In the genomic region with DNA sequence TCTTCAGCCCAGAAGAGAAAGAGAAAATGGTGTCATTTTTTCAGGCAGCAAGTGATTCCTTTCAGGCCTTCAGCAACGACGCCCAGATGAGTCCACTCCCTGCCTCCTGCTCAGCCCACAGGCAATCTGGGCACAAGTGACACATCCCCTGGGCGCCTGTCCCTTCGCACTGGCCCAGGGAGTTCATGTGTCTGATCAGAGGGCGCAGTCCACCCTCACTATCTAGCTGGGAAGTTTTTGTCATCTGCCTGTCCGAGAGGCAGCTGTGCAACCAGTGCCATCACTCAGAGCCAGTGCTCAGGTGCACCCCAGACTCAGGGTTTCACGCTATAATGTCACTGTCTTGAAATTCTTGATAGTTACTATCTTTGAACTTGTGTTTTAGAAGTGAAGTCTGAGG, we compare ENCODE assay signal across 9 cellular contexts. TPM values are rescaled to one million over a fixed set of nuclear protein-coding genes. Genes with fewer than 3 reads are reported as not detected.
A peak's percentile ranks its signal among the peaks of the same experiment; 100 is the strongest.
DNase-seq lines count a peak whose midpoint lies in the region; ATAC-seq and TF ChIP-seq lines count a peak whose summit lies in the region.
"Had no signal": no experiment of that assay in that cellular context is flagged by ENCODE, and none has a peak within 500 bp of the region (broad histone marks: within the 10 kb centered on the region; RNA-seq: fewer than 3 reads in every experiment).

No MANE protein-coding gene starts in this region.

- H3K9me3 ChIP-seq in CD4-positive, CD25-positive, alpha-beta regulatory T cell (ENCODE audit: control insufficient read depth in 2 of 2, low read length in 2 of 2), result no peaks in the 10 kb centered on the region
- H3K9me3 ChIP-seq in PC-3 (ENCODE audit: low read length) (no peaks in the 10 kb centered on the region), endodermal cell (ENCODE audit: control insufficient read depth, low read length) (peaks cover 3% of the 10 kb centered on the region), colonic mucosa (no peaks in the 10 kb centered on the region)

- no peaks in the 10 kb centered on the region for H3K36me3 ChIP-seq in CD4-positive, CD25-positive, alpha-beta regulatory T cell (ENCODE audit: control insufficient read depth, insufficient read depth, low read length)
- H3K36me3 ChIP-seq in PC-3 (ENCODE audit: low read depth, low read length), result no peaks in the 10 kb centered on the region
- no peaks in the 10 kb centered on the region for H3K36me3 ChIP-seq in endodermal cell (ENCODE audit: control insufficient read depth, insufficient read depth, low read length)
- H3K36me3 ChIP-seq in colonic mucosa, result no peaks in the 10 kb centered on the region

- BruUV-seq in PC-3 (replicated peaks; lab: Mats Ljungman, UMichigan), result TSS peak; percentile 63

- H3K9ac ChIP-seq in PC-3 (ENCODE audit: low read length) (no peak overlapping the region), endodermal cell (ENCODE audit: extremely low read depth, low read length, poor library complexity, severe bottlenecking) (no peak overlapping the region), colonic mucosa (ENCODE audit: low read depth in 2 of 2, low read length in 2 of 2) (peak overlapping the region in 1 of 2 donors; percentile 77)

- H3K27me3 Mint-ChIP-seq in CD4-positive, CD25-positive, alpha-beta regulatory T cell, result peaks cover 4% of the 10 kb centered on the region
- H3K27me3 Mint-ChIP-seq in endodermal cell (ENCODE audit: insufficient read depth), result peaks cover 42% of the 10 kb centered on the region
- H3K27me3 Mint-ChIP-seq in osteocyte (ENCODE audit: unreplicated experiment), result peaks cover 2% of the 10 kb centered on the region

- H3K27ac ChIP-seq in CD4-positive, CD25-positive, alpha-beta regulatory T cell (ENCODE audit: insufficient read depth, low read length, poor library complexity, severe bottlenecking), result no peak overlapping the region
- H3K27ac ChIP-seq in PC-3 (ENCODE audit: low read length) (no peak overlapping the region), endodermal cell (ENCODE audit: low read depth, low read length) (peak overlapping the region; percentile 40), colonic mucosa (no peak overlapping the region)

- CTCF ChIA-PET in PC-3 (lab: Charles Lee), result no interaction called here

- peaks cover 7% of the 10 kb centered on the region for H3K36me3 Mint-ChIP-seq in CD4-positive, CD25-positive, alpha-beta regulatory T cell
- H3K36me3 Mint-ChIP-seq in endodermal cell (ENCODE audit: low read depth) (peaks cover 3% of the 10 kb centered on the region), osteocyte (ENCODE audit: unreplicated experiment) (no peaks in the 10 kb centered on the region)

- no peak for ATAC-seq in CD4-positive, CD25-positive, alpha-beta regulatory T cell (ENCODE audit: low read depth in 2 of 2)
- ATAC-seq in PC-3, result no peak
- no peak for ATAC-seq in HG02759 (IDR thresholded peaks at IDR 0.05; ENCODE audit: unreplicated experiment)

- no peaks in the 10 kb centered on the region for H3K9me2 ChIP-seq in PC-3 (replicated peaks; ENCODE audit: low read length)

- H2AFZ ChIP-seq in PC-3 (ENCODE audit: low read length), result no peak overlapping the region

- peak overlapping the region; percentile 95; the same call in 1 of the 2 replicates for H3K4me2 ChIP-seq in PC-3 (ENCODE audit: low read length)

- H3K9me3 Mint-ChIP-seq in CD4-positive, CD25-positive, alpha-beta regulatory T cell, result peaks cover 0 to 2% (median 0%) of the 10 kb centered on the region in 7 donors
- H3K9me3 Mint-ChIP-seq in endodermal cell (peaks cover 19% of the 10 kb centered on the region), osteocyte (ENCODE audit: unreplicated experiment) (no peaks in the 10 kb centered on the region)

- H3K27me3 ChIP-seq in CD4-positive, CD25-positive, alpha-beta regulatory T cell (ENCODE audit: control insufficient read depth, insufficient read depth, low read length), result no peaks in the 10 kb centered on the region
- H3K27me3 ChIP-seq in PC-3 (ENCODE audit: low read length) (no peaks in the 10 kb centered on the region), endodermal cell (ENCODE audit: control insufficient read depth, insufficient read depth, low read length, poor library complexity, severe bottlenecking) (no peaks in the 10 kb centered on the region), colonic mucosa (no peaks in the 10 kb centered on the region)
- H3K27me3 ChIP-seq: SJSA1 had no signal

- intact Hi-C loops in PC-3 (cut with micrococcal nuclease) (loop anchor here (2.0 kb wide), 1 partner anchor 184 kb away; the partner anchor contains the start of gene CDKN1C), colonic mucosa (cut with DNase I) (loop anchor here (10.0 kb wide), 1 partner anchor 184 kb away; the partner anchor contains the start of gene CDKN1C)

- H3F3A ChIP-seq in PC-3 (ENCODE audit: low read length, unreplicated experiment), result no peaks in the 10 kb centered on the region

- peak overlapping the region; percentile 68 to 73 (median 69) for H3K4me3 Mint-ChIP-seq in CD4-positive, CD25-positive, alpha-beta regulatory T cell
- H3K4me3 Mint-ChIP-seq in endodermal cell (peak overlapping the region; percentile 87), osteocyte (ENCODE audit: unreplicated experiment) (peak overlapping the region; percentile 65)

- TF ChIP-seq CTCF in PC-3 (conservative IDR thresholded peaks at IDR 0.05; ENCODE audit: low read depth, low read length) (no peak), endodermal cell (conservative IDR thresholded peaks at IDR 0.05) (no peak), osteocyte (IDR thresholded peaks at IDR 0.05) (no peak), colonic mucosa (IDR thresholded peaks at IDR 0.05) (no peak)

- DNase-seq in CD4-positive, CD25-positive, alpha-beta regulatory T cell, result no peak
- DNase-seq in PC-3, result no peak
- DNase-seq in endodermal cell, result no peak
- DNase-seq in osteocyte (ENCODE audit: extremely low spot score, unreplicated experiment), result no peak
- no peak for DNase-seq in colonic mucosa
- DNase-seq in globus pallidus (ENCODE audit: low spot score), result no peak
- DNase-seq in NCI-H524 treated with DMSO at 0.1 percent for 48 hours (lab: John Stamatoyannopoulos, UW), result no peak

- H3K79me2 ChIP-seq in PC-3 (ENCODE audit: low read length), result peaks cover 35% of the 10 kb centered on the region

- peak overlapping the region in 1 of 3 donors; percentile 23 for H3K27ac Mint-ChIP-seq in CD4-positive, CD25-positive, alpha-beta regulatory T cell
- H3K27ac Mint-ChIP-seq in endodermal cell (no peak overlapping the region), osteocyte (ENCODE audit: unreplicated experiment) (peak overlapping the region; percentile 78)

- peaks cover 0 to 14% (median 6%) of the 10 kb centered on the region in 4 donors for H3K4me1 Mint-ChIP-seq in CD4-positive, CD25-positive, alpha-beta regulatory T cell
- H3K4me1 Mint-ChIP-seq in endodermal cell (peaks cover 49% of the 10 kb centered on the region), osteocyte (ENCODE audit: unreplicated experiment) (peaks cover 30% of the 10 kb centered on the region)

- H3K4me1 ChIP-seq in CD4-positive, CD25-positive, alpha-beta regulatory T cell (ENCODE audit: control insufficient read depth, insufficient read depth, low read length, poor library complexity, severe bottlenecking), result peaks cover 11% of the 10 kb centered on the region
- H3K4me1 ChIP-seq in PC-3 (ENCODE audit: insufficient read depth, low read length) (peaks cover 13% of the 10 kb centered on the region; the same call in 1 of the 2 replicates), endodermal cell (ENCODE audit: control insufficient read depth, insufficient read depth, low read length) (peaks cover 12% of the 10 kb centered on the region), colonic mucosa (no peaks in the 10 kb centered on the region)

- POLR2A ChIA-PET in PC-3 (lab: Charles Lee; ENCODE audit: unreplicated experiment), result no interaction called here

- H3K4me3 ChIP-seq in CD4-positive, CD25-positive, alpha-beta regulatory T cell (ENCODE audit: low read depth, low read length), result no peak overlapping the region
- H3K4me3 ChIP-seq in PC-3 (ENCODE audit: low read length), result no peak overlapping the region
- no peak overlapping the region for H3K4me3 ChIP-seq in endodermal cell (ENCODE audit: low read length)
- no peak overlapping the region for H3K4me3 ChIP-seq in colonic mucosa

- H4K20me1 ChIP-seq in PC-3 (ENCODE audit: low read length), result peaks cover 30% of the 10 kb centered on the region

- 60 to 80% methylated on average over 1 to 7 of the region's 7 CpGs for WGBS in endodermal cell (ENCODE audit: insufficient coverage in 1 of 2, insufficient read length in 1 of 2), 2 experiments

RNA-seq across cellular contexts. Expression of gene KCNQ1OT1, which starts 1.4 kb away (rescaled TPM):
- 0.72 TPM for total RNA-seq in CD4-positive, CD25-positive, alpha-beta regulatory T cell
- under 1 TPM; 0.01 to 0.08 (median 0.06) TPM for polyA plus RNA-seq in CD4-positive, CD25-positive, alpha-beta regulatory T cell
- total RNA-seq in PC-3 (2014; rRNA removed), result 1.5 and 1.7 TPM in 2 replicates
- 1 to 10 TPM; 5.2 to 6.9 TPM for total RNA-seq in endodermal cell
- 0.71 TPM for polyA plus RNA-seq in endodermal cell (2013, experiment 1 of 2)
- polyA plus RNA-seq in endodermal cell (2013, experiment 2 of 2), result 0.99 TPM
- 3.4 and 3.9 TPM in 2 replicates for total RNA-seq in osteocyte
- total RNA-seq in colonic mucosa, result 1 to 10 TPM in 1 of 2 donors, under 1 TPM in 1; 0.77 to 1.5 TPM
